In the genomic region with DNA sequence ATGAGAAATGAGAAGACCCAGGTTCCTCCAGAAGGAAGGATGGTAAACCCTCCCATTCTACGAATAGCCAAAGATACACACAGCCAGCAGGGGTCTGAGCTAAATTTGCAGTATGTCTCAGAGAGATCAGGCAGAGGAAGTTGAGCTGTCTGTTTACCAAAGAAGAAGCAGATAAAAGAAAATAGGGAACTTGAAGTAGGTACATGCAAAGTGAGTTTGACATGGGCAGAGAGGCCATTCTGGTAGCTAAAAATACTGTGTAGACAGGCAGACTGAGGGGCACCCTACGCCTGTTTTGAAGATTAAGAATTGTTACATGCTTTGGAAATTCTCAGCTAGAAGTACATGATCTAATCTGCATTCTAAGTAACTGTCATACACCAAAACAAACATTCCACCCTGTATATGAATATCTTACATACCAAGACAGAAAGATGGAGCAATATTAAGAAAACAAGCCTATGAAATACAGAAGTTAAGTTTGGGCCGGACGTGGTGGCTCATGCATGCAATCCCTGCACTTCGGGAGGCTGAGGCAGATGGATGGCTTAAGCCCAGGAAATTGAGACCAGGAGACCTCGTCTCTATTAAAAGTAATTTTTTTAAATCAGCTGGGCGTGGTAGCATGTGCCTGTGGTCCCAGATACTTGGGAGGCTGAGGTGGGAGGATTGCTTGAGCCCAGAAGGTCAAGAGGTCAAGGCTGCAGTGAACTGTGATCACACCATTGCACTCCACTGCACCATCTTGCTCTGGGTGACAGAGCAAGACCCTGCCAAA, we compare ENCODE assay signal across 8 cellular contexts.
DNase-seq lines count a peak whose midpoint lies in the region; ATAC-seq and TF ChIP-seq lines count a peak whose summit lies in the region.

No MANE protein-coding gene starts in this region.

- H3K9me3 Mint-ChIP-seq in CD4-positive, alpha-beta memory T cell = peaks cover 0 to 8% (median 2%) of the 10 kb centered on the region in 8 donors

- no peaks in the 10 kb centered on the region for H4K20me1 ChIP-seq in mammary epithelial cell (ENCODE audit: insufficient read depth, low read length)

- peak overlapping the region; percentile 13 to 68 (median 62) for H3K4me3 Mint-ChIP-seq in CD4-positive, alpha-beta memory T cell

- DNase-seq in CD4-positive, alpha-beta memory T cell = peak; percentile 18 to 44 (median 32)
- peak; percentile 24 for DNase-seq in UCSD-AML1 (lab: John Stamatoyannopoulos, UW; ENCODE audit: unreplicated experiment)
- DNase-seq in COLO829 (ENCODE audit: low spot score) = no peak
- DNase-seq in mammary epithelial cell = no peak
- DNase-seq in stimulated activated CD4-positive, alpha-beta T cell treated with anti-CD3 and anti-CD28 coated beads, Interleukin-15, amount 100 ng/mL, for 24 hours = no peak

- H3K9ac ChIP-seq in liver (ENCODE audit: low read depth in 1 of 2, low read length in 2 of 2) (no peak overlapping the region), mammary epithelial cell (ENCODE audit: insufficient read depth, low read length) (no peak overlapping the region)

- peak overlapping the region; percentile 15 to 92 (median 72) for H3K27ac Mint-ChIP-seq in CD4-positive, alpha-beta memory T cell

- dilution Hi-C loops in mammary epithelial cell (cut with HindIII; ENCODE audit: low sequenced_read_pairs) = no loop called here

- no peak overlapping the region for H3K27ac ChIP-seq in CD4-positive, alpha-beta memory T cell (ENCODE audit: low read depth, low read length)
- H3K27ac ChIP-seq in liver (ENCODE audit: low read depth in 1 of 2, low read length in 2 of 2) (peak overlapping the region; percentile 8 to 14), mammary epithelial cell (ENCODE audit: insufficient read depth, low read depth, low read length) (no peak overlapping the region)

- no peak overlapping the region for H2AFZ ChIP-seq in mammary epithelial cell (ENCODE audit: low read depth, low read length)

- peaks cover 16 to 18% of the 10 kb centered on the region in 2 donors for H3K36me3 Mint-ChIP-seq in CD4-positive, alpha-beta memory T cell

- peaks cover 62 to 85% (median 77%) of the 10 kb centered on the region in 4 donors for H3K4me1 Mint-ChIP-seq in CD4-positive, alpha-beta memory T cell

- ATAC-seq in GM19324 (IDR thresholded peaks at IDR 0.05; ENCODE audit: low FRiP score, unreplicated experiment) (peak; percentile 90), HG03342 (IDR thresholded peaks at IDR 0.05; ENCODE audit: unreplicated experiment) (peak; percentile 89)

- no peaks in the 10 kb centered on the region for H3K27me3 Mint-ChIP-seq in CD4-positive, alpha-beta memory T cell

- H3K36me3 ChIP-seq in CD4-positive, alpha-beta memory T cell (ENCODE audit: insufficient read depth, low read length) = no peaks in the 10 kb centered on the region
- no peaks in the 10 kb centered on the region for H3K36me3 ChIP-seq in liver (ENCODE audit: control insufficient read depth in 4 of 4, insufficient read depth in 3 of 4, low read depth in 1 of 4, low read length in 3 of 4)
- no peaks in the 10 kb centered on the region for H3K36me3 ChIP-seq in mammary epithelial cell (ENCODE audit: insufficient read depth, low read length)

- peaks cover 78% of the 10 kb centered on the region for H3K4me1 ChIP-seq in CD4-positive, alpha-beta memory T cell (ENCODE audit: insufficient read depth, low read length)
- H3K4me1 ChIP-seq in liver (ENCODE audit: control insufficient read depth in 4 of 4, insufficient read depth in 4 of 4, low read length in 3 of 4) (no peaks in the 10 kb centered on the region), mammary epithelial cell (ENCODE audit: insufficient read depth, low read length) (no peaks in the 10 kb centered on the region)

- no peaks in the 10 kb centered on the region for H3K27me3 ChIP-seq in CD4-positive, alpha-beta memory T cell (ENCODE audit: insufficient read depth, low read length)
- H3K27me3 ChIP-seq in liver (ENCODE audit: control insufficient read depth in 4 of 4, insufficient read depth in 4 of 4, low read length in 3 of 4) (no peaks in the 10 kb centered on the region), mammary epithelial cell (ENCODE audit: insufficient read depth, low read length) (no peaks in the 10 kb centered on the region)

- no peaks in the 10 kb centered on the region for H3K9me3 ChIP-seq in CD4-positive, alpha-beta memory T cell (ENCODE audit: control insufficient read depth in 1 of 2, low read length in 2 of 2)
- H3K9me3 ChIP-seq in liver (ENCODE audit: control insufficient read depth in 4 of 4, low read length in 3 of 4) = no peaks in the 10 kb centered on the region
- H3K9me3 ChIP-seq in mammary epithelial cell (replicated peaks; ENCODE audit: insufficient read depth, low read length) = no peaks in the 10 kb centered on the region

- WGBS in liver = 74% methylated on average over 7 of the region's 7 CpGs
- 81% methylated on average over 5 of the region's 7 CpGs for WGBS in mammary epithelial cell (ENCODE audit: low coverage, missing lambda C conversion rate)

- no peak for TF ChIP-seq CTCF in liver (IDR thresholded peaks at IDR 0.05; ENCODE audit: low read depth, low read length, missing input control)
- TF ChIP-seq CTCF in mammary epithelial cell (conservative IDR thresholded peaks at IDR 0.05 in 1 of 2, IDR thresholded peaks at IDR 0.05 in 1 of 2; ENCODE audit: extremely low read depth in 1 of 2, insufficient read depth in 1 of 2, low read depth in 1 of 2, low read length in 2 of 2) = no peak

- no peak overlapping the region for H3K4me2 ChIP-seq in mammary epithelial cell (ENCODE audit: insufficient read depth, low read depth, low read length)

- POLR2A ChIA-PET in CD4-positive, alpha-beta memory T cell (lab: Charles Lee; ENCODE audit: partially characterized antibody) = interaction anchor here (0.5 to 1.5 kb wide), 9 partner anchors 11 to 912 kb away, joined by 3 to 5 read pairs (median 3); no protein-coding TSS in a partner anchor

- H3K4me3 ChIP-seq in CD4-positive, alpha-beta memory T cell (ENCODE audit: low read length in 2 of 2) = no peak overlapping the region
- H3K4me3 ChIP-seq in liver (ENCODE audit: low read depth in 1 of 3, low read length in 3 of 3) (no peak overlapping the region), mammary epithelial cell (replicated peaks in 1 of 3; ENCODE audit: insufficient read depth in 1 of 3, low read depth in 2 of 3, low read length in 3 of 3) (no peak overlapping the region)

- BruUV-seq in mammary epithelial cell (replicated peaks; lab: Mats Ljungman, UMichigan) = no TSS peak

- intact Hi-C loops in CD4-positive, alpha-beta memory T cell (cut with micrococcal nuclease) = loop anchor here (2.0 kb wide), 2 partner anchors 16 to 22 kb away; no protein-coding TSS in a partner anchor
- intact Hi-C loops in mammary epithelial cell (cut with micrococcal nuclease) = no loop called here

- TF ChIP-seq RAD21 in liver (IDR thresholded peaks at IDR 0.05) = no peak

- in situ Hi-C loops in mammary epithelial cell (cut with MboI; ENCODE audit: low sequenced_read_pairs in 2 of 2) = no loop called here

- H3K79me2 ChIP-seq in mammary epithelial cell (ENCODE audit: insufficient read depth, low read length) = no peaks in the 10 kb centered on the region

- CTCF ChIA-PET in CD4-positive, alpha-beta memory T cell (lab: Charles Lee; ENCODE audit: partially characterized antibody) = interaction anchor here (0.6 to 2.5 kb wide), 21 partner anchors 8 to 226 kb away, joined by 3 to 24 read pairs (median 4); no protein-coding TSS in a partner anchor
- CTCF ChIA-PET in mammary epithelial cell (lab: Charles Lee; ENCODE audit: low non-redundant PET) = no interaction called here

TF ChIP-seq in liver, 16 proteins besides CTCF, POLR2A, EP300 and RAD21 (continues in another document):
- no peak for TF ChIP-seq JUND (IDR thresholded peaks at IDR 0.05)
- TF ChIP-seq FOXA1 (IDR thresholded peaks at IDR 0.05) = no peak
- TF ChIP-seq, protein P1, sequence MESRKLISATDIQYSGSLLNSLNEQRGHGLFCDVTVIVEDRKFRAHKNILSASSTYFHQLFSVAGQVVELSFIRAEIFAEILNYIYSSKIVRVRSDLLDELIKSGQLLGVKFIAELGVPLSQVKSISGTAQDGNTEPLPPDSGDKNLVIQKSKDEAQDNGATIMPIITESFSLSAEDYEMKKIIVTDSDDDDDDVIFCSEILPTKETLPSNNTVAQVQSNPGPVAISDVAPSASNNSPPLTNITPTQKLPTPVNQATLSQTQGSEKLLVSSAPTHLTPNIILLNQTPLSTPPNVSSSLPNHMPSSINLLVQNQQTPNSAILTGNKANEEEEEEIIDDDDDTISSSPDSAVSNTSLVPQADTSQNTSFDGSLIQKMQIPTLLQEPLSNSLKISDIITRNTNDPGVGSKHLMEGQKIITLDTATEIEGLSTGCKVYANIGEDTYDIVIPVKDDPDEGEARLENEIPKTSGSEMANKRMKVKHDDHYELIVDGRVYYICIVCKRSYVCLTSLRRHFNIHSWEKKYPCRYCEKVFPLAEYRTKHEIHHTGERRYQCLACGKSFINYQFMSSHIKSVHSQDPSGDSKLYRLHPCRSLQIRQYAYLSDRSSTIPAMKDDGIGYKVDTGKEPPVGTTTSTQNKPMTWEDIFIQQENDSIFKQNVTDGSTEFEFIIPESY (IDR thresholded peaks at IDR 0.05) = no peak
- TF ChIP-seq EGR1 (IDR thresholded peaks at IDR 0.05; ENCODE audit: low read depth in 2 of 2) = no peak
- TF ChIP-seq HNF4A (conservative IDR thresholded peaks at IDR 0.05) = no peak
- no peak for TF ChIP-seq HNF4G (IDR thresholded peaks at IDR 0.05)
- no peak for TF ChIP-seq NR2F2 (IDR thresholded peaks at IDR 0.05)
- TF ChIP-seq RXRA (IDR thresholded peaks at IDR 0.05) = no peak
- no peak for TF ChIP-seq GABPA (IDR thresholded peaks at IDR 0.05 in 1 of 2, conservative IDR thresholded peaks at IDR 0.05 in 1 of 2)
- TF ChIP-seq FOXA2 (IDR thresholded peaks at IDR 0.05) = no peak
- no peak for TF ChIP-seq YY1 (IDR thresholded peaks at IDR 0.05)
- no peak for TF ChIP-seq SP1 (IDR thresholded peaks at IDR 0.05)
- TF ChIP-seq, protein P2, sequence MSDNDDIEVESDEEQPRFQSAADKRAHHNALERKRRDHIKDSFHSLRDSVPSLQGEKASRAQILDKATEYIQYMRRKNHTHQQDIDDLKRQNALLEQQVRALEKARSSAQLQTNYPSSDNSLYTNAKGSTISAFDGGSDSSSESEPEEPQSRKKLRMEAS (IDR thresholded peaks at IDR 0.05) = no peak
- TF ChIP-seq TAF1 (conservative IDR thresholded peaks at IDR 0.05) = no peak

Comparison
In these comparisons a context has a peak if more than half of its experiments do, and no peak if none do; other contexts are left out.
1. DNase-seq: peak in CD4-positive, alpha-beta memory T cell (5 of 5) and UCSD-AML1 (single experiment); none in COLO829 (single experiment), mammary epithelial cell (single experiment) and stimulated activated CD4-positive, alpha-beta T cell treated with anti-CD3 and anti-CD28 coated beads, Interleukin-15, amount 100 ng/mL, for 24 hours (single experiment).
2. H3K27ac ChIP-seq: peak in liver (2 of 2); none in CD4-positive, alpha-beta memory T cell (single experiment) and mammary epithelial cell (single experiment).